Comparison of ENCODE assay signal across 10 cellular contexts in genomic region chr5:150645070-150645700, GRCh38. TPM values are rescaled to one million over a fixed set of nuclear protein-coding genes. Genes with fewer than 3 reads are reported as not detected.
DNase-seq lines count a peak whose midpoint lies in the region; ATAC-seq and TF ChIP-seq lines count a peak whose summit lies in the region.
"Had no signal": no experiment of that assay in that cellular context is flagged by ENCODE, and none has a peak within 500 bp of the region (broad histone marks: within the 10 kb centered on the region; RNA-seq: fewer than 3 reads in every experiment).

No MANE protein-coding gene starts in this region.

- no peaks in the 10 kb centered on the region for H3K36me3 Mint-ChIP-seq in activated CD8-positive, alpha-beta T cell treated with anti-CD3 and anti-CD28 coated beads for 36 hours (ENCODE audit: low read depth)

- H3K4me1 Mint-ChIP-seq in activated CD8-positive, alpha-beta T cell treated with anti-CD3 and anti-CD28 coated beads for 36 hours (ENCODE audit: low read depth), result no peaks in the 10 kb centered on the region

- CTCF ChIA-PET in activated CD8-positive, alpha-beta T cell treated with anti-CD3 and anti-CD28 coated beads for 36 hours (lab: Charles Lee), result interaction anchor here (2.1 kb wide), 1 partner anchor 101 kb away, joined by 9 read pairs; no protein-coding TSS in a partner anchor

- no peaks in the 10 kb centered on the region for H3K27me3 Mint-ChIP-seq in activated CD8-positive, alpha-beta T cell treated with anti-CD3 and anti-CD28 coated beads for 36 hours

- ATAC-seq in heart right ventricle (peak in 1 of 8 donors; percentile 0), gastrocnemius medialis (peak in 1 of 2 donors; percentile 8), HG03521 (IDR thresholded peaks at IDR 0.05; ENCODE audit: unreplicated experiment) (no peak), GM18519 (IDR thresholded peaks at IDR 0.05; ENCODE audit: low FRiP score, unreplicated experiment) (no peak)
- no peak for ATAC-seq in activated CD8-positive, alpha-beta T cell treated with anti-CD3 and anti-CD28 coated beads for 36 hours

- no peak for TF ChIP-seq POLR2A in gastrocnemius medialis (IDR thresholded peaks at IDR 0.05)

- no peak for TF ChIP-seq CTCF in heart right ventricle (IDR thresholded peaks at IDR 0.05)
- TF ChIP-seq CTCF in gastrocnemius medialis (IDR thresholded peaks at IDR 0.05 in 4 of 5, conservative IDR thresholded peaks at IDR 0.05 in 1 of 5), result no peak
- no peak for TF ChIP-seq CTCF in activated CD8-positive, alpha-beta T cell treated with anti-CD3 and anti-CD28 coated beads for 36 hours (IDR thresholded peaks at IDR 0.05)

- H3K4me1 ChIP-seq in heart right ventricle (peaks cover 56 to 100% (median 97%) of the 10 kb centered on the region in 9 donors), gastrocnemius medialis (peaks cover 88 to 93% of the 10 kb centered on the region in 2 donors)

- no peak overlapping the region for H3K4me3 Mint-ChIP-seq in activated CD8-positive, alpha-beta T cell treated with anti-CD3 and anti-CD28 coated beads for 36 hours

- peak overlapping the region in 6 of 10 donors; percentile 4 to 22 (median 13) for H3K4me3 ChIP-seq in heart right ventricle
- H3K4me3 ChIP-seq in gastrocnemius medialis, result no peak overlapping the region

- no peaks in the 10 kb centered on the region for H3K9me3 Mint-ChIP-seq in activated CD8-positive, alpha-beta T cell treated with anti-CD3 and anti-CD28 coated beads for 36 hours

- intact Hi-C loops in heart right ventricle (cut with DNase I) (no loop called here), gastrocnemius medialis (cut with DNase I; ENCODE audit: low total_unique reads) (loop anchor here (5.0 kb wide), 1 partner anchor 38 kb away; no protein-coding TSS in a partner anchor)
- intact Hi-C loops in activated CD8-positive, alpha-beta T cell treated with anti-CD3 and anti-CD28 coated beads for 36 hours (cut with micrococcal nuclease), result no loop called here

- peaks cover 0 to 50% (median 21%) of the 10 kb centered on the region in 9 donors for H3K36me3 ChIP-seq in heart right ventricle
- peaks cover 0 to 21% of the 10 kb centered on the region in 2 donors for H3K36me3 ChIP-seq in gastrocnemius medialis

- POLR2A ChIA-PET in activated CD8-positive, alpha-beta T cell treated with anti-CD3 and anti-CD28 coated beads for 36 hours (lab: Charles Lee), result no interaction called here

- in situ Hi-C loops in SK-MEL-5 (cut with HindIII; ENCODE audit: low pct_unique_long_range_greater_than_20kb, low sequenced_read_pairs), result no loop called here
- in situ Hi-C loops in gastrocnemius medialis (cut with MboI; ENCODE audit: low sequenced_read_pairs in 4 of 4), result no loop called here

- peak overlapping the region; percentile 67 to 100 (median 96) for H3K27ac ChIP-seq in heart right ventricle
- H3K27ac ChIP-seq in gastrocnemius medialis, result peak overlapping the region; percentile 96 to 100 (median 100)

- H3K9me3 ChIP-seq in heart right ventricle, result no peaks in the 10 kb centered on the region
- no peaks in the 10 kb centered on the region for H3K9me3 ChIP-seq in gastrocnemius medialis

- H3K27ac Mint-ChIP-seq in activated CD8-positive, alpha-beta T cell treated with anti-CD3 and anti-CD28 coated beads for 36 hours, result no peak overlapping the region

- DNase-seq in GM04503 (ENCODE audit: low read depth) (peak; percentile 95), SK-MEL-5 (ENCODE audit: low read depth, low spot score) (peak; percentile 52), heart right ventricle (peak; percentile 80 to 81), gastrocnemius medialis (peak in 1 of 2 donors; percentile 69), hippocampal formation (lab: John Stamatoyannopoulos, UW) (no peak)
- no peak for DNase-seq in activated CD8-positive, alpha-beta T cell treated with anti-CD3 and anti-CD28 coated beads for 36 hours
- DNase-seq: activated T-cell treated with anti-CD3 and anti-CD28 coated beads for 4 hours, NCI-H510A treated with DMSO at 0.1 percent for 48 hours had no signal

- 39 to 42% methylated on average over 4 of the region's 4 CpGs for WGBS in heart right ventricle, 2 donors

- H3K27me3 ChIP-seq in heart right ventricle (no peaks in the 10 kb centered on the region), gastrocnemius medialis (no peaks in the 10 kb centered on the region)

RNA-seq across cellular contexts. Expression of gene SYNPO, which starts 4.7 kb away (rescaled TPM):
- not detected in 2 replicates for total RNA-seq in SK-MEL-5 (2014; rRNA removed; shearing (Covaris generic))
- polyA plus RNA-seq in SK-MEL-5 (2015; cell fraction: cytosol; rRNA removed), result 0.22 TPM in 1 of 2 replicates, not detected in the other
- 0.07 and 0.62 TPM in 2 replicates for polyA plus RNA-seq in SK-MEL-5 (2015; cell fraction: nucleus; rRNA removed)
- 100 to 1,000 TPM; 589 to 777 (median 703) TPM for total RNA-seq in heart right ventricle
- 100 to 1,000 TPM; 129 to 344 TPM for polyA plus RNA-seq in heart right ventricle
- 100 to 1,000 TPM; 419 to 569 (median 539) TPM for total RNA-seq in gastrocnemius medialis
- total RNA-seq in activated CD8-positive, alpha-beta T cell treated with anti-CD3 and anti-CD28 coated beads for 36 hours, result under 1 TPM; 0.18 to 0.22 TPM

RNA-seq across cellular contexts. Expression of gene MYOZ3, which starts 15.9 kb away (rescaled TPM):
- total RNA-seq in SK-MEL-5 (2014; rRNA removed; shearing (Covaris generic)), result not detected in 2 replicates
- polyA plus RNA-seq in SK-MEL-5 (2015; cell fraction: cytosol; rRNA removed), result not detected in 2 replicates
- polyA plus RNA-seq in SK-MEL-5 (2015; cell fraction: nucleus; rRNA removed), result not detected in 2 replicates
- total RNA-seq in heart right ventricle (10 to 100 TPM in 2 of 10 donors, 1 to 10 TPM in 8; 4.5 to 12.2 (median 6.0) TPM), gastrocnemius medialis (10 to 100 TPM in 3 of 4 donors, 1 to 10 TPM in 1; 4.8 to 12.6 (median 11.3) TPM)
- 1 to 10 TPM in 1 of 2 donors, under 1 TPM in 1; 0.91 to 4.1 TPM for polyA plus RNA-seq in heart right ventricle
- under 1 TPM; 0.11 to 0.20 TPM for total RNA-seq in activated CD8-positive, alpha-beta T cell treated with anti-CD3 and anti-CD28 coated beads for 36 hours

RNA-seq across cellular contexts. Expression of gene RBM22, which starts 55.7 kb away (rescaled TPM):
- 20.9 and 24.8 TPM in 2 replicates for total RNA-seq in SK-MEL-5 (2014; rRNA removed; shearing (Covaris generic))
- polyA plus RNA-seq in SK-MEL-5 (2015; cell fraction: cytosol; rRNA removed), result 24.5 and 31.0 TPM in 2 replicates
- polyA plus RNA-seq in SK-MEL-5 (2015; cell fraction: nucleus; rRNA removed), result 51.4 and 69.4 TPM in 2 replicates
- total RNA-seq in heart right ventricle (10 to 100 TPM; 23.4 to 41.0 (median 29.3) TPM), gastrocnemius medialis (10 to 100 TPM; 22.5 to 31.0 (median 26.2) TPM)
- polyA plus RNA-seq in heart right ventricle, result 10 to 100 TPM; 18.6 to 28.8 TPM
- 10 to 100 TPM; 53.1 to 59.7 TPM for total RNA-seq in activated CD8-positive, alpha-beta T cell treated with anti-CD3 and anti-CD28 coated beads for 36 hours

Comparison
In these comparisons a context has a peak if more than half of its experiments do, and no peak if none do; other contexts are left out.
1. DNase-seq: peak in GM04503 (single experiment), SK-MEL-5 (single experiment) and heart right ventricle (2 of 2); none in activated CD8-positive, alpha-beta T cell treated with anti-CD3 and anti-CD28 coated beads for 36 hours (single experiment) and hippocampal formation (0 of 2).
2. H3K4me3 ChIP-seq: peak in heart right ventricle (6 of 10); none in gastrocnemius medialis (0 of 4).
3. RNA of gene SYNPO, which starts 4.7 kb away (total RNA-seq): 589 to 777 TPM in heart right ventricle and 419 to 569 TPM in gastrocnemius medialis; 0.18 to 0.22 TPM in activated CD8-positive, alpha-beta T cell treated with anti-CD3 and anti-CD28 coated beads for 36 hours and not detected in SK-MEL-5; every median in the first group is over 100 times any median in the second.